ENCODE assay signal across 26 cellular contexts in genomic region chr1:2862441-2863148, GRCh38.
"Had no signal": no experiment of that assay in that cellular context is flagged by ENCODE, and none has a peak within 500 bp of the region (broad histone marks: within the 10 kb centered on the region; RNA-seq: fewer than 3 reads in every experiment).

No MANE protein-coding gene starts in this region.

- H3K27me3 ChIP-seq: foreskin keratinocyte, neural progenitor cell, ovary, right lobe of liver, testis had no signal

- H3K27ac Mint-ChIP-seq: nephron; neural progenitor cell; stimulated activated effector memory CD8-positive, alpha-beta T cell treated with anti-CD3 and anti-CD28 coated beads, Interleukin-12 subunit alpha, Interleukin-12 subunit beta, amount 100 ng/mL, for 72 hours; type B pancreatic cell had no signal

- H3K36me3 Mint-ChIP-seq: neural progenitor cell; stimulated activated effector memory CD8-positive, alpha-beta T cell treated with anti-CD3 and anti-CD28 coated beads, Interleukin-12 subunit alpha, Interleukin-12 subunit beta, amount 100 ng/mL, for 72 hours had no signal

- ATAC-seq: foreskin keratinocyte; gastroesophageal sphincter; stimulated activated effector memory CD8-positive, alpha-beta T cell treated with anti-CD3 and anti-CD28 coated beads, Interleukin-12 subunit alpha, Interleukin-12 subunit beta, amount 100 ng/mL, for 72 hours had no signal

- H3K27me3 Mint-ChIP-seq: type B pancreatic cell had no signal

- H3K4me2 ChIP-seq: neural progenitor cell had no signal

- H3K36me3 ChIP-seq: esophagus muscularis mucosa, gastroesophageal sphincter, heart left ventricle, neural progenitor cell, ovary, right lobe of liver, tibial artery had no signal

- H3K9me3 Mint-ChIP-seq: type B pancreatic cell had no signal

- H2AFZ ChIP-seq: neural progenitor cell had no signal

- H3K4me1 ChIP-seq: foreskin keratinocyte, gastroesophageal sphincter, heart left ventricle, neural progenitor cell, right lobe of liver, testis, tibial artery had no signal

- DNase-seq: dermis blood vessel endothelial cell; effector memory CD4-positive, alpha-beta T cell; foreskin keratinocyte; hippocampal formation; kidney glomerular epithelial cell; mammary epithelial cell; occipital lobe; ovary; retina; small intestine; stimulated activated CD4-positive, alpha-beta T cell treated with anti-CD3 and anti-CD28 coated beads, Interleukin-15, amount 100 ng/mL, for 24 hours; stimulated activated CD4-positive, alpha-beta T cell treated with anti-CD3 and anti-CD28 coated beads, Interleukin-2, amount 100 ng/mL, for 48 hours; stimulated activated naive CD4-positive, alpha-beta T cell treated with Interleukin-2 at 50 U/mL for 16 hours; substantia nigra; testis; tibial artery had no signal

- H3K4me3 Mint-ChIP-seq: central memory CD8-positive, alpha-beta T cell; nephron; neural progenitor cell; stimulated activated effector memory CD8-positive, alpha-beta T cell treated with anti-CD3 and anti-CD28 coated beads, Interleukin-12 subunit alpha, Interleukin-12 subunit beta, amount 100 ng/mL, for 72 hours; type B pancreatic cell had no signal

- H3K4me1 Mint-ChIP-seq: nephron had no signal

- H3K4me3 ChIP-seq: coronary artery, esophagus muscularis mucosa, gastroesophageal sphincter, heart left ventricle, neural progenitor cell, ovary, right lobe of liver, testis, tibial artery had no signal

- H3K27ac ChIP-seq: coronary artery, esophagus muscularis mucosa, foreskin keratinocyte, gastroesophageal sphincter, heart left ventricle, neural progenitor cell, ovary, right lobe of liver, testis, tibial artery had no signal

- H3K9me3 ChIP-seq: esophagus muscularis mucosa, gastroesophageal sphincter, heart left ventricle, ovary, right lobe of liver, testis, tibial artery had no signal

- H3K9ac ChIP-seq: neural progenitor cell had no signal
